In genomic region chr15:64019764-64020163, GRCh38 we compare ENCODE assay signal across 13 cellular contexts. TPM values are rescaled to one million over a fixed set of nuclear protein-coding genes. Genes with fewer than 3 reads are reported as not detected.
DNase-seq lines count a peak whose midpoint lies in the region; TF ChIP-seq lines count a peak whose summit lies in the region.
"Had no signal": no experiment of that assay in that cellular context is flagged by ENCODE, and none has a peak within 500 bp of the region (broad histone marks: within the 10 kb centered on the region; RNA-seq: fewer than 3 reads in every experiment).

No MANE protein-coding gene starts in this region.

- H3K9me3 ChIP-seq in right atrium auricular region (no peaks in the 10 kb centered on the region), thyroid gland (no peaks in the 10 kb centered on the region), ascending aorta (no peaks in the 10 kb centered on the region)
- H3K9me3 ChIP-seq: tibial artery had no signal

- WGBS in thyroid gland, 2 donors, result 26 to 50% methylated on average over 2 of the region's 2 CpGs

- H3K27ac ChIP-seq in right atrium auricular region (peak overlapping the region; percentile 80 to 88), thyroid gland (peak overlapping the region; percentile 13 to 41 (median 33)), ascending aorta (no peak overlapping the region)
- H3K27ac ChIP-seq: tibial artery had no signal

- intact Hi-C loops in thyroid gland (cut with DNase I), result no loop called here
- intact Hi-C loops in ascending aorta (cut with DNase I), result no loop called here

- H3K4me1 ChIP-seq in right atrium auricular region (peaks cover 0 to 73% of the 10 kb centered on the region in 2 donors), thyroid gland (peaks cover 51 to 80% of the 10 kb centered on the region in 2 donors), ascending aorta (no peaks in the 10 kb centered on the region)

- TF ChIP-seq CTCF in right atrium auricular region (IDR thresholded peaks at IDR 0.05) (no peak), thyroid gland (IDR thresholded peaks at IDR 0.05) (no peak), ascending aorta (IDR thresholded peaks at IDR 0.05) (no peak)

- H3K27me3 ChIP-seq in right atrium auricular region, result no peaks in the 10 kb centered on the region
- no peaks in the 10 kb centered on the region for H3K27me3 ChIP-seq in thyroid gland
- H3K27me3 ChIP-seq in ascending aorta, result no peaks in the 10 kb centered on the region
- H3K27me3 ChIP-seq: tibial artery had no signal

- TF ChIP-seq POLR2A in thyroid gland (IDR thresholded peaks at IDR 0.05), result no peak

- no peaks in the 10 kb centered on the region for H3K36me3 ChIP-seq in right atrium auricular region
- H3K36me3 ChIP-seq in thyroid gland, result no peaks in the 10 kb centered on the region
- H3K36me3 ChIP-seq in ascending aorta, result no peaks in the 10 kb centered on the region
- H3K36me3 ChIP-seq: tibial artery had no signal

- H3K4me3 ChIP-seq in right atrium auricular region (no peak overlapping the region), thyroid gland (replicated peaks in 1 of 3) (no peak overlapping the region), ascending aorta (no peak overlapping the region)
- H3K4me3 ChIP-seq: tibial artery had no signal

- DNase-seq in NCI-H345 (lab: John Stamatoyannopoulos, UW), result peak; percentile 11
- DNase-seq in NCI-H345 treated with DMSO at 0.1 percent for 48 hours (lab: John Stamatoyannopoulos, UW; ENCODE audit: unreplicated experiment), result no peak
- DNase-seq in NCI-H2196 treated with DMSO at 0.1 percent for 48 hours (lab: John Stamatoyannopoulos, UW; ENCODE audit: unreplicated experiment), result peak; percentile 55
- DNase-seq in right atrium auricular region (ENCODE audit: low spot score), result no peak
- DNase-seq in thyroid gland, result peak; percentile 74 to 78
- DNase-seq in activated CD4-positive, alpha-beta T cell treated with anti-CD3 and anti-CD28 coated beads, Interleukin-2, amount 50 U/mL, for 1 hour, result no peak
- no peak for DNase-seq in cerebellar cortex (ENCODE audit: low spot score)
- no peak for DNase-seq in ascending aorta (ENCODE audit: low spot score in 2 of 2)
- DNase-seq: foreskin fibroblast; GDM1; naive B cell; stimulated activated CD4-positive, alpha-beta T cell treated with anti-CD3 and anti-CD28 coated beads, Interleukin-4, amount 100 ng/mL, for 4 hours; tibial artery had no signal

RNA-seq across cellular contexts. Expression of gene DAPK2, which starts 26.5 kb away (rescaled TPM):
- total RNA-seq in right atrium auricular region (10 to 100 TPM; 28.8 to 57.6 TPM), thyroid gland (100 to 1,000 TPM in 2 of 4 donors, 10 to 100 TPM in 2; 47.4 to 105 (median 78.7) TPM), ascending aorta (2.4 TPM)

Comparison
In these comparisons a context has a peak if more than half of its experiments do, and no peak if none do; other contexts are left out.
1. DNase-seq: peak in NCI-H345 (single experiment), NCI-H2196 treated with DMSO at 0.1 percent for 48 hours (single experiment) and thyroid gland (2 of 2); none in NCI-H345 treated with DMSO at 0.1 percent for 48 hours (single experiment), right atrium auricular region (single experiment), activated CD4-positive, alpha-beta T cell treated with anti-CD3 and anti-CD28 coated beads, Interleukin-2, amount 50 U/mL, for 1 hour (single experiment), cerebellar cortex (single experiment) and ascending aorta (0 of 2).
2. H3K27ac ChIP-seq: peak in right atrium auricular region (2 of 2) and thyroid gland (3 of 3); none in ascending aorta (0 of 2).